1 cellular context compared by ENCODE assay signal in the genomic region with DNA sequence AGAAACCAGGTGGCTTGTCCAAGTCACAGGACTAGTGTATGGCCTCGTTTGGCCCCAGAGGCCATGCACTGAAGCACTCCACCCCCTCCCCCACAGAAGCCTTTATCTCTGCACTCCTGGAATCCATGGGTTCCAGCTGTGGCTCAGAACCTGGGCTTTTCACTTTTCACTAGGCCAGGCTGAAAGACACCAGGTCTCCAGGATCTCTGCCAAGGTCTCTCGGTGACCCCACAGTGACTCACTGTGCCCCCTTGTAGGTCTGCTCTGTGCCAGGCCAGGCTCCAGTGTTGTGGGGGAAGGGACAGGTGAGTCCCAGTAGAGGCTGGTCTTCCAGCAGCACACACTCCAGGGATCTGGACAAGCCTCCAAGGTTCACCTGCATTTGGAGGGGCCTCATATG.
TF ChIP-seq lines count a peak whose summit lies in the region.

No MANE protein-coding gene starts in this region.

TF ChIP-seq in GM23338, 12 proteins besides CTCF, POLR2A, EP300 and RAD21 (continued from another document):
- TF ChIP-seq JUNB (IDR thresholded peaks at IDR 0.05; ENCODE audit: unreplicated experiment) (no peak), NANOG (IDR thresholded peaks at IDR 0.05; ENCODE audit: borderline replicate concordance) (no peak), CREB1 (CRISPR knock-in tag; IDR thresholded peaks at IDR 0.05; ENCODE audit: low read depth) (no peak)
- TF ChIP-seq, protein P1, sequence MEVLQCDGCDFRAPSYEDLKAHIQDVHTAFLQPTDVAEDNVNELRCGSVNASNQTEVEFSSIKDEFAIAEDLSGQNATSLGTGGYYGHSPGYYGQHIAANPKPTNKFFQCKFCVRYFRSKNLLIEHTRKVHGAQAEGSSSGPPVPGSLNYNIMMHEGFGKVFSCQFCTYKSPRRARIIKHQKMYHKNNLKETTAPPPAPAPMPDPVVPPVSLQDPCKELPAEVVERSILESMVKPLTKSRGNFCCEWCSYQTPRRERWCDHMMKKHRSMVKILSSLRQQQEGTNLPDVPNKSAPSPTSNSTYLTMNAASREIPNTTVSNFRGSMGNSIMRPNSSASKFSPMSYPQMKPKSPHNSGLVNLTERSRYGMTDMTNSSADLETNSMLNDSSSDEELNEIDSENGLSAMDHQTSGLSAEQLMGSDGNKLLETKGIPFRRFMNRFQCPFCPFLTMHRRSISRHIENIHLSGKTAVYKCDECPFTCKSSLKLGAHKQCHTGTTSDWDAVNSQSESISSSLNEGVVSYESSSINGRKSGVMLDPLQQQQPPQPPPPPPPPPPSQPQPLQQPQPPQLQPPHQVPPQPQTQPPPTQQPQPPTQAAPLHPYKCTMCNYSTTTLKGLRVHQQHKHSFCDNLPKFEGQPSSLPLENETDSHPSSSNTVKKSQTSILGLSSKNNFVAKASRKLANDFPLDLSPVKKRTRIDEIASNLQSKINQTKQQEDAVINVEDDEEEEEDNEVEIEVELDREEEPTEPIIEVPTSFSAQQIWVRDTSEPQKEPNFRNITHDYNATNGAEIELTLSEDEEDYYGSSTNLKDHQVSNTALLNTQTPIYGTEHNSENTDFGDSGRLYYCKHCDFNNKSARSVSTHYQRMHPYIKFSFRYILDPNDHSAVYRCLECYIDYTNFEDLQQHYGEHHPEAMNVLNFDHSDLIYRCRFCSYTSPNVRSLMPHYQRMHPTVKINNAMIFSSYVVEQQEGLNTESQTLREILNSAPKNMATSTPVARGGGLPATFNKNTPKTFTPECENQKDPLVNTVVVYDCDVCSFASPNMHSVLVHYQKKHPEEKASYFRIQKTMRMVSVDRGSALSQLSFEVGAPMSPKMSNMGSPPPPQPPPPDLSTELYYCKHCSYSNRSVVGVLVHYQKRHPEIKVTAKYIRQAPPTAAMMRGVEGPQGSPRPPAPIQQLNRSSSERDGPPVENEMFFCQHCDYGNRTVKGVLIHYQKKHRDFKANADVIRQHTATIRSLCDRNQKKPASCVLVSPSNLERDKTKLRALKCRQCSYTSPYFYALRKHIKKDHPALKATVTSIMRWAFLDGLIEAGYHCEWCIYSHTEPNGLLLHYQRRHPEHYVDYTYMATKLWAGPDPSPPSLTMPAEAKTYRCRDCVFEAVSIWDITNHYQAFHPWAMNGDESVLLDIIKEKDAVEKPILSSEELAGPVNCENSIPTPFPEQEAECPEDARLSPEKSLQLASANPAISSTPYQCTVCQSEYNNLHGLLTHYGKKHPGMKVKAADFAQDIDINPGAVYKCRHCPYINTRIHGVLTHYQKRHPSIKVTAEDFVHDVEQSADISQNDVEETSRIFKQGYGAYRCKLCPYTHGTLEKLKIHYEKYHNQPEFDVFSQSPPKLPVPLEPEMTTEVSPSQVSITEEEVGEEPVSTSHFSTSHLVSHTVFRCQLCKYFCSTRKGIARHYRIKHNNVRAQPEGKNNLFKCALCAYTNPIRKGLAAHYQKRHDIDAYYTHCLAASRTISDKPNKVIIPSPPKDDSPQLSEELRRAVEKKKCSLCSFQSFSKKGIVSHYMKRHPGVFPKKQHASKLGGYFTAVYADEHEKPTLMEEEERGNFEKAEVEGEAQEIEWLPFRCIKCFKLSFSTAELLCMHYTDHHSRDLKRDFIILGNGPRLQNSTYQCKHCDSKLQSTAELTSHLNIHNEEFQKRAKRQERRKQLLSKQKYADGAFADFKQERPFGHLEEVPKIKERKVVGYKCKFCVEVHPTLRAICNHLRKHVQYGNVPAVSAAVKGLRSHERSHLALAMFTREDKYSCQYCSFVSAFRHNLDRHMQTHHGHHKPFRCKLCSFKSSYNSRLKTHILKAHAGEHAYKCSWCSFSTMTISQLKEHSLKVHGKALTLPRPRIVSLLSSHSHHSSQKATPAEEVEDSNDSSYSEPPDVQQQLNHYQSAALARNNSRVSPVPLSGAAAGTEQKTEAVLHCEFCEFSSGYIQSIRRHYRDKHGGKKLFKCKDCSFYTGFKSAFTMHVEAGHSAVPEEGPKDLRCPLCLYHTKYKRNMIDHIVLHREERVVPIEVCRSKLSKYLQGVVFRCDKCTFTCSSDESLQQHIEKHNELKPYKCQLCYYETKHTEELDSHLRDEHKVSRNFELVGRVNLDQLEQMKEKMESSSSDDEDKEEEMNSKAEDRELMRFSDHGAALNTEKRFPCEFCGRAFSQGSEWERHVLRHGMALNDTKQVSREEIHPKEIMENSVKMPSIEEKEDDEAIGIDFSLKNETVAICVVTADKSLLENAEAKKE (CRISPR knock-in tag; IDR thresholded peaks at IDR 0.05) = no peak
- TF ChIP-seq, protein P2, sequence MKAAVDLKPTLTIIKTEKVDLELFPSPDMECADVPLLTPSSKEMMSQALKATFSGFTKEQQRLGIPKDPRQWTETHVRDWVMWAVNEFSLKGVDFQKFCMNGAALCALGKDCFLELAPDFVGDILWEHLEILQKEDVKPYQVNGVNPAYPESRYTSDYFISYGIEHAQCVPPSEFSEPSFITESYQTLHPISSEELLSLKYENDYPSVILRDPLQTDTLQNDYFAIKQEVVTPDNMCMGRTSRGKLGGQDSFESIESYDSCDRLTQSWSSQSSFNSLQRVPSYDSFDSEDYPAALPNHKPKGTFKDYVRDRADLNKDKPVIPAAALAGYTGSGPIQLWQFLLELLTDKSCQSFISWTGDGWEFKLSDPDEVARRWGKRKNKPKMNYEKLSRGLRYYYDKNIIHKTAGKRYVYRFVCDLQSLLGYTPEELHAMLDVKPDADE (IDR thresholded peaks at IDR 0.05) = no peak
